Comparison of ENCODE assay signal across 8 cellular contexts in genomic region chrX:149539283-149540132, GRCh38. TPM values are rescaled to one million over a fixed set of nuclear protein-coding genes. Genes with fewer than 3 reads are reported as not detected.
DNase-seq lines count a peak whose midpoint lies in the region; TF ChIP-seq lines count a peak whose summit lies in the region.

No MANE protein-coding gene starts in this region.

- H3K4me3 Mint-ChIP-seq in activated naive CD4-positive, alpha-beta T cell treated with anti-CD3 and anti-CD28 coated beads, Interleukin-2, amount 10 ng/mL, durations not matched to agents 7 days and 5 days: peak overlapping the region; percentile 84
- peak overlapping the region; percentile 82 for H3K4me3 Mint-ChIP-seq in osteocyte (ENCODE audit: unreplicated experiment)

- CTCF ChIA-PET in activated naive CD4-positive, alpha-beta T cell treated with anti-CD3 and anti-CD28 coated beads, Interleukin-2, amount 10 ng/mL, durations not matched to agents 7 days and 5 days (lab: Charles Lee): interaction anchor here (0.7 to 2.3 kb wide), 3 partner anchors 13 to 29 kb away, joined by 4 to 10 read pairs (median 6); no protein-coding TSS in a partner anchor

- peaks cover 2% of the 10 kb centered on the region for H3K36me3 Mint-ChIP-seq in activated naive CD4-positive, alpha-beta T cell treated with anti-CD3 and anti-CD28 coated beads, Interleukin-2, amount 10 ng/mL, durations not matched to agents 7 days and 5 days
- H3K36me3 Mint-ChIP-seq in osteocyte (ENCODE audit: unreplicated experiment): no peaks in the 10 kb centered on the region

- intact Hi-C loops in testis (cut with DNase I; ENCODE audit: low total_unique reads): no loop called here

- no peaks in the 10 kb centered on the region for H3K9me3 Mint-ChIP-seq in activated naive CD4-positive, alpha-beta T cell treated with anti-CD3 and anti-CD28 coated beads, Interleukin-2, amount 10 ng/mL, durations not matched to agents 7 days and 5 days
- no peaks in the 10 kb centered on the region for H3K9me3 Mint-ChIP-seq in osteocyte (ENCODE audit: unreplicated experiment)

- H3K9me3 ChIP-seq in testis: no peaks in the 10 kb centered on the region

- H3K4me3 ChIP-seq in HFF-Myc (replicated peaks; ENCODE audit: low read depth, low read length) (peak overlapping the region; percentile 39), testis (peak overlapping the region; percentile 29 to 65)

- TF ChIP-seq CTCF in HFF-Myc (IDR thresholded peaks at IDR 0.05; ENCODE audit: low read depth, low read length, missing control alignments): no peak
- TF ChIP-seq CTCF in osteocyte (IDR thresholded peaks at IDR 0.05): no peak
- no peak for TF ChIP-seq CTCF in testis (IDR thresholded peaks at IDR 0.05)

- H3K27me3 Mint-ChIP-seq in activated naive CD4-positive, alpha-beta T cell treated with anti-CD3 and anti-CD28 coated beads, Interleukin-2, amount 10 ng/mL, durations not matched to agents 7 days and 5 days: no peaks in the 10 kb centered on the region
- no peaks in the 10 kb centered on the region for H3K27me3 Mint-ChIP-seq in osteocyte (ENCODE audit: unreplicated experiment)

- 0 to 1% methylated on average over 21 to 25 of the region's 34 CpGs for WGBS in testis, 2 donors

- peaks cover 10% of the 10 kb centered on the region for H3K4me1 Mint-ChIP-seq in activated naive CD4-positive, alpha-beta T cell treated with anti-CD3 and anti-CD28 coated beads, Interleukin-2, amount 10 ng/mL, durations not matched to agents 7 days and 5 days
- H3K4me1 Mint-ChIP-seq in osteocyte (ENCODE audit: unreplicated experiment): peaks cover 2% of the 10 kb centered on the region

- no peaks in the 10 kb centered on the region for H3K36me3 ChIP-seq in testis (ENCODE audit: low read depth, missing control alignments)

- H3K27me3 ChIP-seq in testis: no peaks in the 10 kb centered on the region

- DNase-seq in GDM1 (lab: John Stamatoyannopoulos, UW) (peak; percentile 88), HFF-Myc (ENCODE audit: extremely low read depth, low read depth) (peak; percentile 71), NAMALWA (ENCODE audit: low spot score) (peak; percentile 90), SK-N-DZ (ENCODE audit: low spot score) (peak; percentile 90), glomerular visceral epithelial cell (ENCODE audit: extremely low spot score) (peak; percentile 92), osteocyte (ENCODE audit: extremely low spot score, unreplicated experiment) (peak; percentile 93), testis (peak; percentile 93)
- peak; percentile 94 for DNase-seq in activated naive CD4-positive, alpha-beta T cell treated with anti-CD3 and anti-CD28 coated beads, Interleukin-2, amount 10 ng/mL, durations not matched to agents 7 days and 5 days

- no peak for TF ChIP-seq POLR2A in testis (IDR thresholded peaks at IDR 0.05)

- peak overlapping the region; percentile 65 to 76 for H3K27ac ChIP-seq in testis

- peaks cover 3% of the 10 kb centered on the region for H3K4me1 ChIP-seq in testis

- peak overlapping the region; percentile 95 for H3K27ac Mint-ChIP-seq in activated naive CD4-positive, alpha-beta T cell treated with anti-CD3 and anti-CD28 coated beads, Interleukin-2, amount 10 ng/mL, durations not matched to agents 7 days and 5 days
- peak overlapping the region; percentile 86 for H3K27ac Mint-ChIP-seq in osteocyte (ENCODE audit: unreplicated experiment)

RNA-seq across cellular contexts. Expression of gene EOLA1, which starts 1.3 kb away (rescaled TPM):
- 13.3 and 14.2 TPM in 2 replicates for polyA plus RNA-seq in SK-N-DZ (2014; cell fraction: cytosol; rRNA removed)
- polyA plus RNA-seq in SK-N-DZ (2014; cell fraction: nucleus; rRNA removed): 9.8 and 14.6 TPM in 2 replicates
- 17.7 and 18.1 TPM in 2 replicates for total RNA-seq in osteocyte
- 10 to 100 TPM; 10.6 to 12.0 TPM for total RNA-seq in testis
- polyA plus RNA-seq in testis (ENCODE audit: insufficient read depth, low read depth, low replicate concordance): 13.4 TPM

RNA-seq across cellular contexts. Expression of gene HSFX3, which starts 10.2 kb away (rescaled TPM):
- not detected in 2 replicates for polyA plus RNA-seq in SK-N-DZ (2014; cell fraction: cytosol; rRNA removed)
- polyA plus RNA-seq in SK-N-DZ (2014; cell fraction: nucleus; rRNA removed): not detected in 2 replicates
- total RNA-seq in osteocyte (not detected in 2 replicates), testis (1 to 10 TPM; 5.6 to 8.7 TPM)
- polyA plus RNA-seq in testis (ENCODE audit: insufficient read depth, low read depth, low replicate concordance): 16.6 TPM

RNA-seq across cellular contexts. Expression of gene IDS, which starts 34.4 kb away (rescaled TPM):
- polyA plus RNA-seq in SK-N-DZ (2014; cell fraction: cytosol; rRNA removed): 23.2 and 36.2 TPM in 2 replicates
- 16.2 and 23.6 TPM in 2 replicates for polyA plus RNA-seq in SK-N-DZ (2014; cell fraction: nucleus; rRNA removed)
- 63.7 and 67.6 TPM in 2 replicates for total RNA-seq in osteocyte
- total RNA-seq in testis: 10 to 100 TPM; 30.2 to 38.4 TPM
- polyA plus RNA-seq in testis (ENCODE audit: insufficient read depth, low read depth, low replicate concordance): 25.3 TPM

RNA-seq across cellular contexts. Expression of gene MAGEA9B, which starts 47.8 kb away (rescaled TPM):
- 8.2 and 8.6 TPM in 2 replicates for polyA plus RNA-seq in SK-N-DZ (2014; cell fraction: cytosol; rRNA removed)
- 3.2 and 3.4 TPM in 2 replicates for polyA plus RNA-seq in SK-N-DZ (2014; cell fraction: nucleus; rRNA removed)
- total RNA-seq in osteocyte (not detected in 2 replicates), testis (10 to 100 TPM; 18.6 to 24.6 TPM)
- 11.0 TPM for polyA plus RNA-seq in testis (ENCODE audit: insufficient read depth, low read depth, low replicate concordance)

RNA-seq across cellular contexts. Expression of gene HSFX2, which starts 55.6 kb away (rescaled TPM):
- polyA plus RNA-seq in SK-N-DZ (2014; cell fraction: cytosol; rRNA removed): not detected in 2 replicates
- not detected in 2 replicates for polyA plus RNA-seq in SK-N-DZ (2014; cell fraction: nucleus; rRNA removed)
- total RNA-seq in osteocyte: 0.64 TPM in 1 of 2 replicates, not detected in the other
- 1 to 10 TPM; 4.8 to 5.6 TPM for total RNA-seq in testis
- polyA plus RNA-seq in testis (ENCODE audit: insufficient read depth, low read depth, low replicate concordance): 11.8 TPM

Comparison
In these comparisons a context has a peak if more than half of its experiments do, and no peak if none do; other contexts are left out.
1. Peak in every context shown above with its lines: DNase-seq, H3K4me3 ChIP-seq and H3K27ac ChIP-seq.